In genomic region chr20:20505554-20505953, GRCh38 we compare ENCODE assay signal across 1 cellular context.
TF ChIP-seq lines count a peak whose summit lies in the region.

No MANE protein-coding gene starts in this region.

TF ChIP-seq in GM12878, 131 proteins besides CTCF, POLR2A, EP300 and RAD21 (continued from another document):
- no peak for TF ChIP-seq ZBTB4 (CRISPR knock-in tag; IDR thresholded peaks at IDR 0.05)
- no peak for TF ChIP-seq DPF2 (IDR thresholded peaks at IDR 0.05)
- TF ChIP-seq NRF1 (conservative IDR thresholded peaks at IDR 0.05; ENCODE audit: low read depth, low read length) = no peak
- no peak for TF ChIP-seq SUPT20H (IDR thresholded peaks at IDR 0.05; ENCODE audit: borderline replicate concordance, control insufficient read depth, low read depth, low read length)
- no peak for TF ChIP-seq SMAD5 (IDR thresholded peaks at IDR 0.05; ENCODE audit: low read depth)
- TF ChIP-seq, protein P1, sequence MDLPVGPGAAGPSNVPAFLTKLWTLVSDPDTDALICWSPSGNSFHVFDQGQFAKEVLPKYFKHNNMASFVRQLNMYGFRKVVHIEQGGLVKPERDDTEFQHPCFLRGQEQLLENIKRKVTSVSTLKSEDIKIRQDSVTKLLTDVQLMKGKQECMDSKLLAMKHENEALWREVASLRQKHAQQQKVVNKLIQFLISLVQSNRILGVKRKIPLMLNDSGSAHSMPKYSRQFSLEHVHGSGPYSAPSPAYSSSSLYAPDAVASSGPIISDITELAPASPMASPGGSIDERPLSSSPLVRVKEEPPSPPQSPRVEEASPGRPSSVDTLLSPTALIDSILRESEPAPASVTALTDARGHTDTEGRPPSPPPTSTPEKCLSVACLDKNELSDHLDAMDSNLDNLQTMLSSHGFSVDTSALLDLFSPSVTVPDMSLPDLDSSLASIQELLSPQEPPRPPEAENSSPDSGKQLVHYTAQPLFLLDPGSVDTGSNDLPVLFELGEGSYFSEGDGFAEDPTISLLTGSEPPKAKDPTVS (IDR thresholded peaks at IDR 0.05; ENCODE audit: low read depth, low read length) = no peak
- TF ChIP-seq NFYA (IDR thresholded peaks at IDR 0.05; ENCODE audit: borderline replicate concordance, low read depth, low read length) = no peak
- TF ChIP-seq PAX5 (IDR thresholded peaks at IDR 0.05; ENCODE audit: borderline replicate concordance, low read depth, low read length) = no peak
- TF ChIP-seq NR2C2 (IDR thresholded peaks at IDR 0.05; ENCODE audit: borderline replicate concordance, control insufficient read depth, insufficient read length, low read depth) = no peak
- no peak for TF ChIP-seq ZNF207 (IDR thresholded peaks at IDR 0.05; ENCODE audit: borderline replicate concordance)
TF ChIP-seq in GM12878: peak in this region for 0.
